Comparison of ENCODE assay signal across 18 cellular contexts in the genomic region with DNA sequence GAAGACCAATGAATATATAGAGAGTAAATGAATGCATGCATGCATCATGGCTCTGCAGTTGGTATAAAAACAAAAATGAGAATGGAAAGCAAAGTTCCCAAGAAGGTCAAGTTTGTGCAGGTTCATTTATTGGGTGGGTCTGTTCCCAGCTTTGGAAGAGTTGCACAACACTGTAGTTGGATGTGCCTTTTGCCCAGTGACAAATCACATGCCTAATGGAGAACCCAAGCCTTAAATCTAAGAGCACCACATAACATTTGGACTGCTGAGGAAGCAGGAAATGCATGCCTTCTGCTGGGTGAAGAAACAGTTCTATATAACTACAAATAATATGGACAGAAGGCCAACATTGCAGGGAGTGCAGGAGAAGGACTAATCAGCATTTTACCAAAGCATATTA. TPM values are rescaled to one million over a fixed set of nuclear protein-coding genes. Genes with fewer than 3 reads are reported as not detected.
A peak's percentile ranks its signal among the peaks of the same experiment; 100 is the strongest.
DNase-seq lines count a peak whose midpoint lies in the region; ATAC-seq, FAIRE-seq and TF ChIP-seq lines count a peak whose summit lies in the region.
"Had no signal": no experiment of that assay in that cellular context is flagged by ENCODE, and none has a peak within 500 bp of the region (broad histone marks: within the 10 kb centered on the region; RNA-seq: fewer than 3 reads in every experiment).

No MANE protein-coding gene starts in this region.

- no peak for FAIRE-seq in K562 (lab: Jason Lieb, UNC)

- no peaks in the 10 kb centered on the region for H3K36me3 Mint-ChIP-seq in CD4-positive, alpha-beta T cell (ENCODE audit: low read depth)
- no peaks in the 10 kb centered on the region for H3K36me3 Mint-ChIP-seq in activated T-helper 17 cell treated with anti-CD3 and anti-CD28 coated beads, Interleukin-2, amount 50 U/mL, for 72 hours (ENCODE audit: low read depth)
- H3K36me3 Mint-ChIP-seq: activated CD8-positive, alpha-beta memory T cell treated with anti-CD3 and anti-CD28 coated beads, Interleukin-2, amount 10 ng/mL, durations not matched to agents 7 days and 5 days; CD4-positive, alpha-beta memory T cell; natural killer cell had no signal

- ATAC-seq in K562 (no peak), left ventricle myocardium superior (peak; percentile 69), HG03469 (IDR thresholded peaks at IDR 0.05; ENCODE audit: unreplicated experiment) (no peak), GM18511 (IDR thresholded peaks at IDR 0.05; ENCODE audit: unreplicated experiment) (no peak)
- ATAC-seq in CD4-positive, alpha-beta T cell (ENCODE audit: poor library complexity): no peak
- ATAC-seq in activated T-helper 17 cell treated with anti-CD3 and anti-CD28 coated beads, Interleukin-2, amount 50 U/mL, for 72 hours (replicated peaks): no peak
- ATAC-seq: activated CD8-positive, alpha-beta memory T cell treated with anti-CD3 and anti-CD28 coated beads, Interleukin-2, amount 10 ng/mL, durations not matched to agents 7 days and 5 days; natural killer cell had no signal

- no peak for TF ChIP-seq EP300 in K562 (IDR thresholded peaks at IDR 0.05; ENCODE audit: low read length)

- no peak overlapping the region for H3K4me3 ChIP-seq in K562
- no peak overlapping the region for H3K4me3 ChIP-seq in prostate gland

- H3K4me1 ChIP-seq in K562 (replicated peaks in 1 of 2; ENCODE audit: control insufficient read depth in 2 of 2, insufficient read depth in 2 of 2, low read length in 2 of 2): peaks cover 0 to 2% of the 10 kb centered on the region in 2 experiments; a peak in 1 of 5 replicates
- H3K4me1 ChIP-seq in prostate gland (replicated peaks): no peaks in the 10 kb centered on the region

- DNase-seq in AG20443 (ENCODE audit: low spot score) (peak; percentile 11), K562 (ENCODE audit: extremely low read depth in 1 of 4, low spot score in 3 of 4) (no peak), left ventricle myocardium superior (no peak), prostate gland (ENCODE audit: low spot score) (peak; percentile 17)
- DNase-seq in CD4-positive, alpha-beta T cell: no peak
- DNase-seq: ACHN; activated CD4-positive, alpha-beta T cell treated with anti-CD3 and anti-CD28 coated beads for 48 hours; activated CD8-positive, alpha-beta memory T cell treated with anti-CD3 and anti-CD28 coated beads, Interleukin-2, amount 10 ng/mL, durations not matched to agents 7 days and 5 days; CD4-positive, alpha-beta memory T cell; head of caudate nucleus; mesendoderm; natural killer cell; NCI-H2029; NCI-H446; NK-92 treated with Interleukin-12 subunit alpha and Interleukin-12 subunit beta, amount 100 ng/mL, for 24 hours had no signal

- H4K20me1 ChIP-seq in K562 (replicated peaks; ENCODE audit: control insufficient read depth, insufficient read depth, low read length): no peaks in the 10 kb centered on the region; the same call in 1 of the 2 replicates

- no peak for TF ChIP-seq RAD21 in K562 (CRISPR knock-in tag; conservative IDR thresholded peaks at IDR 0.05 in 1 of 2, IDR thresholded peaks at IDR 0.05 in 1 of 2)

- no peak overlapping the region for H3K9ac ChIP-seq in K562 (ENCODE audit: insufficient read depth in 1 of 2, low read depth in 2 of 2, low read length in 2 of 2)

- intact Hi-C loops in K562 (cut with micrococcal nuclease) (loop anchor here (5.0 kb wide), 2 partner anchors 123 to 218 kb away; no protein-coding TSS in a partner anchor), left ventricle myocardium superior (cut with micrococcal nuclease) (no loop called here), prostate gland (cut with DNase I) (loop anchor here (5.0 kb wide), 2 partner anchors 33 to 388 kb away; a partner anchor contains a TSS)
- intact Hi-C loops in CD4-positive, alpha-beta T cell (cut with DNase I, micrococcal nuclease): loop anchor here (2.0 to 5.0 kb wide), 5 partner anchors 35 to 948 kb away; a partner anchor contains a TSS

- H3K27ac ChIP-seq in K562 (ENCODE audit: extremely low read depth, low read depth, low read length) (no peak overlapping the region), prostate gland (no peak overlapping the region)
- H3K27ac ChIP-seq in CD4-positive, alpha-beta T cell (ENCODE audit: low read depth, low read length): no peak overlapping the region

- H3K79me2 ChIP-seq in K562 (ENCODE audit: control insufficient read depth, insufficient read depth, low read length): no peaks in the 10 kb centered on the region

- H3K4me1 Mint-ChIP-seq in CD4-positive, alpha-beta T cell (ENCODE audit: low read depth): peaks cover 30% of the 10 kb centered on the region
- H3K4me1 Mint-ChIP-seq in activated T-helper 17 cell treated with anti-CD3 and anti-CD28 coated beads, Interleukin-2, amount 50 U/mL, for 72 hours: peaks cover 21% of the 10 kb centered on the region

- CTCF ChIA-PET in K562 (lab: Yijun Ruan, JAX; ENCODE audit: low intra/inter-chr PET ratio): interaction anchor here (0.9 kb wide), 1 partner anchor 947 kb away, joined by 3 read pairs; no protein-coding TSS in a partner anchor
- CTCF ChIA-PET in CD4-positive, alpha-beta T cell (lab: Charles Lee): interaction anchor here (1.5 kb wide), 1 partner anchor 380 kb away, joined by 5 read pairs; no protein-coding TSS in a partner anchor

- TF ChIP-seq CTCF in K562 (IDR thresholded peaks at IDR 0.05 in 2 of 3, conservative IDR thresholded peaks at IDR 0.05 in 1 of 3; ENCODE audit: insufficient read depth in 2 of 3, low read depth in 1 of 3, low read length in 3 of 3) (no peak), prostate gland (IDR thresholded peaks at IDR 0.05) (no peak)
- TF ChIP-seq CTCF in CD4-positive, alpha-beta T cell (IDR thresholded peaks at IDR 0.05): no peak

- H3K4me3 Mint-ChIP-seq in CD4-positive, alpha-beta T cell: no peak overlapping the region
- H3K4me3 Mint-ChIP-seq in activated T-helper 17 cell treated with anti-CD3 and anti-CD28 coated beads, Interleukin-2, amount 50 U/mL, for 72 hours: no peak overlapping the region
- H3K4me3 Mint-ChIP-seq: activated CD8-positive, alpha-beta memory T cell treated with anti-CD3 and anti-CD28 coated beads, Interleukin-2, amount 10 ng/mL, durations not matched to agents 7 days and 5 days; CD4-positive, alpha-beta memory T cell; natural killer cell had no signal

- H3K36me3 ChIP-seq in K562 (ENCODE audit: control insufficient read depth, insufficient read depth, low read length) (no peaks in the 10 kb centered on the region), prostate gland (no peaks in the 10 kb centered on the region)

- TF ChIP-seq POLR2A in K562 (conservative IDR thresholded peaks at IDR 0.05) (no peak), prostate gland (IDR thresholded peaks at IDR 0.05) (no peak)

- H3K4me2 ChIP-seq in K562 (ENCODE audit: insufficient read depth, low read length): no peak overlapping the region

- H3K9me3 ChIP-seq in K562 (replicated peaks; ENCODE audit: control insufficient read depth, insufficient read depth, low read depth, low read length) (no peaks in the 10 kb centered on the region), prostate gland (no peaks in the 10 kb centered on the region)
- H3K9me3 ChIP-seq in CD4-positive, alpha-beta T cell (ENCODE audit: control insufficient read depth, low read length): no peaks in the 10 kb centered on the region

- POLR2A ChIA-PET in K562 (lab: Yijun Ruan, JAX): interaction anchor here (0.6 kb wide), 1 partner anchor 387 kb away, joined by 3 read pairs; no protein-coding TSS in a partner anchor
- POLR2A ChIA-PET in CD4-positive, alpha-beta T cell (lab: Charles Lee): no interaction called here

- in situ Hi-C loops in K562 (cut with MboI): loop anchor here (5.0 to 25.0 kb wide), 2 partner anchors 152 to 943 kb away; no protein-coding TSS in a partner anchor

- H3K27me3 ChIP-seq in K562 (ENCODE audit: control insufficient read depth in 2 of 2, insufficient read depth in 2 of 2, low read length in 2 of 2) (no peaks in the 10 kb centered on the region), prostate gland (replicated peaks; ENCODE audit: insufficient read depth) (no peaks in the 10 kb centered on the region)
- H3K27me3 ChIP-seq in CD4-positive, alpha-beta T cell (ENCODE audit: control insufficient read depth, insufficient read depth, low read length): no peaks in the 10 kb centered on the region

- H3K9me3 Mint-ChIP-seq in CD4-positive, alpha-beta T cell: no peaks in the 10 kb centered on the region
- no peaks in the 10 kb centered on the region for H3K9me3 Mint-ChIP-seq in activated T-helper 17 cell treated with anti-CD3 and anti-CD28 coated beads, Interleukin-2, amount 50 U/mL, for 72 hours
- H3K9me3 Mint-ChIP-seq: natural killer cell had no signal

- H3K27ac Mint-ChIP-seq in CD4-positive, alpha-beta T cell: no peak overlapping the region
- no peak overlapping the region for H3K27ac Mint-ChIP-seq in activated T-helper 17 cell treated with anti-CD3 and anti-CD28 coated beads, Interleukin-2, amount 50 U/mL, for 72 hours
- H3K27ac Mint-ChIP-seq: activated CD8-positive, alpha-beta memory T cell treated with anti-CD3 and anti-CD28 coated beads, Interleukin-2, amount 10 ng/mL, durations not matched to agents 7 days and 5 days; natural killer cell had no signal

- H2AFZ ChIP-seq in K562 (ENCODE audit: low read depth, low read length): no peak overlapping the region

- H3K9me1 ChIP-seq in K562 (ENCODE audit: control insufficient read depth, insufficient read depth, low read length): no peaks in the 10 kb centered on the region

- BruUV-seq in K562 (replicated peaks; lab: Mats Ljungman, UMichigan): no TSS peak

- no peaks in the 10 kb centered on the region for H3K27me3 Mint-ChIP-seq in CD4-positive, alpha-beta T cell
- no peaks in the 10 kb centered on the region for H3K27me3 Mint-ChIP-seq in activated T-helper 17 cell treated with anti-CD3 and anti-CD28 coated beads, Interleukin-2, amount 50 U/mL, for 72 hours

RNA-seq across cellular contexts. Expression of a gene that starts 30.6 kb away (rescaled TPM):
- 22.7 and 29.7 TPM in 2 replicates for total RNA-seq in K562 (2011; cell fraction: chromatin; rRNA removed; ENCODE audit: low replicate concordance)
- total RNA-seq in K562 (2011; cell fraction: nucleolus; rRNA removed): 29.9 and 32.9 TPM in 2 replicates
- total RNA-seq in K562 (2011; cell fraction: nucleoplasm; rRNA removed): 38.2 and 50.3 TPM in 2 replicates
- total RNA-seq in K562 (2014; rRNA removed) (9.5 and 14.4 TPM in 2 replicates), K562 (2014; rRNA removed; fragmentation: Illumina TruSeq; extraction: Trizol) (23.2 and 25.3 TPM in 2 replicates), K562 (2015; rRNA removed; fragmentation: Illumina TruSeq; extraction: Trizol) (20.5 and 20.8 TPM in 2 replicates), K562 (2021) (21.2 and 23.2 TPM in 2 replicates), left ventricle myocardium superior (41.1 TPM), prostate gland (10 to 100 TPM; 41.8 to 67.7 TPM)
- polyA plus RNA-seq in K562 (2011; rRNA removed) (39.7 and 43.1 TPM in 2 replicates), K562 (2014; fragmentation: Illumina TruSeq; extraction: Trizol) (22.5 and 28.1 TPM in 2 replicates), K562 (2014; fragmentation: Nextera tagmentation; extraction: Ambion mirVana) (10 to 100 TPM; 28.5 to 34.9 TPM), K562 (2014; rRNA removed) (16.7 and 17.3 TPM in 2 replicates)
- 18.0 and 35.3 TPM in 2 replicates for polyA plus RNA-seq in K562 (2011; cell fraction: cytosol; rRNA removed)
- polyA plus RNA-seq in K562 (2011; cell fraction: nucleus; rRNA removed): 8.1 and 13.7 TPM in 2 replicates
- polyA plus RNA-seq in K562 (2012): 20.7 and 28.3 TPM in 2 replicates
- 42.3 and 48.9 TPM in 2 replicates for polyA minus RNA-seq in K562 (2011; rRNA and poly(A)+ RNA removed)
- 19.0 and 20.6 TPM in 2 replicates for polyA minus RNA-seq in K562 (2011; cell fraction: cytosol; rRNA and poly(A)+ RNA removed)
- 6.9 and 12.4 TPM in 2 replicates for polyA minus RNA-seq in K562 (2011; cell fraction: nucleus; rRNA and poly(A)+ RNA removed)
- 10 to 100 TPM; 13.7 to 16.0 TPM for total RNA-seq in CD4-positive, alpha-beta T cell
- 10 to 100 TPM; 20.9 to 26.9 TPM for total RNA-seq in activated T-helper 17 cell treated with anti-CD3 and anti-CD28 coated beads, Interleukin-2, amount 50 U/mL, for 72 hours

RNA-seq across cellular contexts. Expression of a gene that starts 31.9 kb away (rescaled TPM):
- 5.5 and 14.6 TPM in 2 replicates for total RNA-seq in K562 (2011; cell fraction: chromatin; rRNA removed; ENCODE audit: low replicate concordance)
- 3.8 and 5.8 TPM in 2 replicates for total RNA-seq in K562 (2011; cell fraction: nucleolus; rRNA removed)
- total RNA-seq in K562 (2011; cell fraction: nucleoplasm; rRNA removed): 6.6 and 9.5 TPM in 2 replicates
- 9.4 and 13.8 TPM in 2 replicates for total RNA-seq in K562 (2014; rRNA removed)
- 22.6 and 23.3 TPM in 2 replicates for total RNA-seq in K562 (2014; rRNA removed; fragmentation: Illumina TruSeq; extraction: Trizol)
- 21.1 and 23.7 TPM in 2 replicates for total RNA-seq in K562 (2015; rRNA removed; fragmentation: Illumina TruSeq; extraction: Trizol)
- total RNA-seq in K562 (2021): 15.4 and 17.6 TPM in 2 replicates
- polyA plus RNA-seq in K562 (2011; rRNA removed): 21.3 and 23.7 TPM in 2 replicates
- polyA plus RNA-seq in K562 (2011; cell fraction: cytosol; rRNA removed): 7.2 and 10.6 TPM in 2 replicates
- polyA plus RNA-seq in K562 (2011; cell fraction: nucleus; rRNA removed): 9.6 and 12.2 TPM in 2 replicates
- polyA plus RNA-seq in K562 (2012): 8.9 and 15.6 TPM in 2 replicates
- 19.4 and 27.2 TPM in 2 replicates for polyA plus RNA-seq in K562 (2014; fragmentation: Illumina TruSeq; extraction: Trizol)
- polyA plus RNA-seq in K562 (2014; fragmentation: Nextera tagmentation; extraction: Ambion mirVana): 10 to 100 TPM; 11.8 to 23.9 TPM
- 11.1 and 14.9 TPM in 2 replicates for polyA plus RNA-seq in K562 (2014; rRNA removed)
- 16.9 and 18.8 TPM in 2 replicates for polyA minus RNA-seq in K562 (2011; rRNA and poly(A)+ RNA removed)
- 5.6 and 7.8 TPM in 2 replicates for polyA minus RNA-seq in K562 (2011; cell fraction: cytosol; rRNA and poly(A)+ RNA removed)
- 5.5 and 9.6 TPM in 2 replicates for polyA minus RNA-seq in K562 (2011; cell fraction: nucleus; rRNA and poly(A)+ RNA removed)
- total RNA-seq in left ventricle myocardium superior: 0.52 TPM
- 1 to 10 TPM; 1.3 to 6.5 TPM for total RNA-seq in prostate gland
- under 1 TPM; 0.59 to 0.85 TPM for total RNA-seq in CD4-positive, alpha-beta T cell
- 10 to 100 TPM in 1 of 2 donors, 1 to 10 TPM in 1; 6.1 to 17.3 TPM for total RNA-seq in activated T-helper 17 cell treated with anti-CD3 and anti-CD28 coated beads, Interleukin-2, amount 50 U/mL, for 72 hours

Comparison
In these comparisons a context has a peak if more than half of its experiments do, and no peak if none do; other contexts are left out.
1. DNase-seq: peak in AG20443 (single experiment) and prostate gland (single experiment); none in K562 (0 of 4), left ventricle myocardium superior (single experiment) and CD4-positive, alpha-beta T cell (0 of 10).